In the genomic region with DNA sequence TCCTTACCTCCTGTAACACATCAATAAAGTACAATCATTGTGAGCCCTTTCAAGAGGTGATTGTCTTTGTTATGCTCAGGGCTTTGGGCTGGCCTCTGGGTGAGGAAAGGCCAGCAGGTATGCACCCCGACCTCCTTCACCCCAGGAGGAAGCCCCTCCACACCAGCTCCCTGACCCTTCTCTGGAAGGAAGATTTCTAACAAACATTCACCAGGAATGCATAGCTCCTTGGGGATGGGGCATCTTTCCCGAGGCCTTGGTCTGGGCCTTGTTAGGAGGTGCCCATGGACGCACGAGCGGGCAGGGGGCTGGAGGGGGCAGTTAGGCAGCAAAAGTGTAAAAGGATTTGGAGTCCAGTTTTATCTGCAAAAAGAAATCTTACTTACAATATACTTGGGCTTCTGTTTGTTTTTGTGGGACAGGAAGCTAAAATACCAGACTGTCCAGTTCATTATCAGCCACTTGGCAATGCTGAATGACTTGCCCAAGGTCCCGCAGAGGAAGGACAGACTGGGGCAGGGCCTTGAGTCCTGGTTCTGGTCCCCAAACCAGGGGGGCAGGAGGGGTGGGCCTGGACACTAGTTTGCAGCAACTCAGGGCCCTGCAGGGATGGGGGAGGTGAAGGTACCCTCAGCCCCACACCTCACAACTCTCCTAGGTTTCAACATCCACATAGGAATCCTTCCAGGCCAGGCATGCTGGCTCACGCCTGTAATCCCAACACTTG, we compare ENCODE assay signal across 9 cellular contexts. TPM values are rescaled to one million over a fixed set of nuclear protein-coding genes. Genes with fewer than 3 reads are reported as not detected.
A peak's percentile ranks its signal among the peaks of the same experiment; 100 is the strongest.
DNase-seq lines count a peak whose midpoint lies in the region; ATAC-seq and TF ChIP-seq lines count a peak whose summit lies in the region.
"Had no signal": no experiment of that assay in that cellular context is flagged by ENCODE, and none has a peak within 500 bp of the region (broad histone marks: within the 10 kb centered on the region; RNA-seq: fewer than 3 reads in every experiment).

No MANE protein-coding gene starts in this region.

- in situ Hi-C loops in gastrocnemius medialis (cut with MboI; ENCODE audit: low sequenced_read_pairs in 4 of 4) = no loop called here
- in situ Hi-C loops in GM13977 (cut with MboI; ENCODE audit: low pct_unique_long_range_greater_than_20kb, low sequenced_read_pairs, unreplicated experiment) = no loop called here

- CTCF ChIA-PET in HEK293T (lab: Yijun Ruan, JAX) = interaction anchor here (0.7 to 0.8 kb wide), 2 partner anchors 17 to 30 kb away, joined by 3 read pairs; no protein-coding TSS in a partner anchor

- H3K27ac Mint-ChIP-seq in GM23338 = peak overlapping the region; percentile 4; the same call in 1 of the 2 replicates

- WGBS in esophagus muscularis mucosa = 72% methylated on average over 7 of the region's 7 CpGs

- no peak for TF ChIP-seq POLR2A in esophagus muscularis mucosa (IDR thresholded peaks at IDR 0.05; ENCODE audit: low read depth)
- TF ChIP-seq POLR2A in gastrocnemius medialis (IDR thresholded peaks at IDR 0.05) = no peak

- no peak overlapping the region for H3K4me2 ChIP-seq in GM23338

- H3K9me3 Mint-ChIP-seq in GM23338 = no peaks in the 10 kb centered on the region

- POLR2A ChIA-PET in HEK293T (lab: Yijun Ruan, JAX) = interaction anchor here (2.4 kb wide), 1 partner anchor 10 kb away, joined by 11 read pairs; the partner anchor contains the start of gene ZC3H12A

- no peaks in the 10 kb centered on the region for H3K79me2 ChIP-seq in GM23338 (replicated peaks; ENCODE audit: insufficient read depth)

- ATAC-seq in GM23338 (no peak), gastrocnemius medialis (no peak)

- H3F3A ChIP-seq in GM23338 (replicated peaks; ENCODE audit: low read depth) = 0 out of 2 replicates have a peak, but pooled peaks cover 9% of the 10 kb centered on the region

- peaks cover 30% of the 10 kb centered on the region for H3K36me3 Mint-ChIP-seq in GM23338 (ENCODE audit: low read depth)

- H3K4me1 Mint-ChIP-seq in GM23338 = peaks cover 15% of the 10 kb centered on the region

- H3K27me3 Mint-ChIP-seq in GM23338 (ENCODE audit: insufficient read depth, low read depth, poor library complexity) = peaks cover 11% of the 10 kb centered on the region

- no peaks in the 10 kb centered on the region for H3K9me3 ChIP-seq in esophagus muscularis mucosa
- H3K9me3 ChIP-seq in gastrocnemius medialis = no peaks in the 10 kb centered on the region

- H3K27ac ChIP-seq in GM23338 (ENCODE audit: low read depth) = 0 out of 2 replicates have a peak overlapping the region, but pooled peaks have one; percentile 19
- H3K27ac ChIP-seq in VCaP = peak overlapping the region; percentile 99
- peak overlapping the region; percentile 72 to 83 (median 76) for H3K27ac ChIP-seq in esophagus muscularis mucosa (replicated peaks in 1 of 4)
- peak overlapping the region; percentile 66 to 89 (median 76) for H3K27ac ChIP-seq in gastrocnemius medialis

- no peaks in the 10 kb centered on the region for H3K9me2 ChIP-seq in GM23338 (ENCODE audit: insufficient read depth)

- DNase-seq in GM23338 (ENCODE audit: low spot score) (no peak), esophagus muscularis mucosa (ENCODE audit: extremely low spot score) (no peak), gastrocnemius medialis (peak in 1 of 2 donors; percentile 47), DMS114 treated with DMSO at 0.1 percent for 48 hours (lab: John Stamatoyannopoulos, UW; ENCODE audit: unreplicated experiment) (no peak), globus pallidus (ENCODE audit: low spot score) (no peak), HEK293T (ENCODE audit: extremely low spot score) (no peak), GM13977 (ENCODE audit: low spot score) (no peak)
- DNase-seq: NCI-H1930 had no signal

- H2AFZ ChIP-seq in GM23338 = no peak overlapping the region

- TF ChIP-seq EP300 in esophagus muscularis mucosa (IDR thresholded peaks at IDR 0.05) = no peak

- H3K4me3 ChIP-seq in GM23338 (no peak overlapping the region), esophagus muscularis mucosa (no peak overlapping the region), gastrocnemius medialis (no peak overlapping the region)

- H3K36me3 ChIP-seq in GM23338 (ENCODE audit: insufficient read depth) = no peaks in the 10 kb centered on the region
- H3K36me3 ChIP-seq in esophagus muscularis mucosa = peaks cover 43 to 72% (median 60%) of the 10 kb centered on the region in 4 donors
- H3K36me3 ChIP-seq in gastrocnemius medialis = peaks cover 3 to 45% of the 10 kb centered on the region in 2 donors

- intact Hi-C loops in esophagus muscularis mucosa (cut with DNase I) = no loop called here
- intact Hi-C loops in gastrocnemius medialis (cut with DNase I; ENCODE audit: low total_unique reads) = no loop called here

- H4K20me1 ChIP-seq in GM23338 (replicated peaks; ENCODE audit: insufficient read depth) = no peaks in the 10 kb centered on the region; the same call in 1 of the 2 replicates

- H3K4me1 ChIP-seq in GM23338 (ENCODE audit: insufficient read depth) (peaks cover 7% of the 10 kb centered on the region; the same call in 1 of the 2 replicates), esophagus muscularis mucosa (peaks cover 38 to 65% (median 56%) of the 10 kb centered on the region in 4 donors), gastrocnemius medialis (peaks cover 35% of the 10 kb centered on the region in 2 donors)

- no peak overlapping the region for H3K4me3 Mint-ChIP-seq in GM23338

- H3K27me3 ChIP-seq in GM23338 (ENCODE audit: insufficient read depth) = no peaks in the 10 kb centered on the region
- H3K27me3 ChIP-seq in esophagus muscularis mucosa = no peaks in the 10 kb centered on the region
- no peaks in the 10 kb centered on the region for H3K27me3 ChIP-seq in gastrocnemius medialis

- TF ChIP-seq CTCF in GM23338 (conservative IDR thresholded peaks at IDR 0.05; ENCODE audit: low read depth in 2 of 2) = no peak
- no peak for TF ChIP-seq CTCF in VCaP (conservative IDR thresholded peaks at IDR 0.05)
- TF ChIP-seq CTCF in esophagus muscularis mucosa (IDR thresholded peaks at IDR 0.05) = no peak
- TF ChIP-seq CTCF in gastrocnemius medialis (IDR thresholded peaks at IDR 0.05 in 4 of 5, conservative IDR thresholded peaks at IDR 0.05 in 1 of 5) = no peak
- TF ChIP-seq CTCF in GM13977 (IDR thresholded peaks at IDR 0.05; ENCODE audit: extremely low read depth, insufficient read depth, missing control alignments) = no peak

TF ChIP-seq in GM23338, 12 proteins besides CTCF, POLR2A, EP300 and RAD21 (continues in another document):
- no peak for TF ChIP-seq ZNF331 (CRISPR knock-in tag; IDR thresholded peaks at IDR 0.05; ENCODE audit: low read depth)
- TF ChIP-seq ZNF114 (CRISPR knock-in tag; IDR thresholded peaks at IDR 0.05) = no peak

TF ChIP-seq in HEK293T, 16 proteins besides CTCF, POLR2A, EP300 and RAD21:
- TF ChIP-seq FOXM1 (IDR thresholded peaks at IDR 0.05; ENCODE audit: borderline replicate concordance) = no peak
- TF ChIP-seq CTBP1 (IDR thresholded peaks at IDR 0.05; ENCODE audit: borderline replicate concordance) = no peak
- no peak for TF ChIP-seq ZNF384 (IDR thresholded peaks at IDR 0.05)
- TF ChIP-seq FOXK2 (IDR thresholded peaks at IDR 0.05) = no peak
- TF ChIP-seq PKNOX1 (IDR thresholded peaks at IDR 0.05) = no peak
- TF ChIP-seq LEF1 (IDR thresholded peaks at IDR 0.05; ENCODE audit: borderline replicate concordance) = no peak
- TF ChIP-seq ARNT (IDR thresholded peaks at IDR 0.05) = no peak
- TF ChIP-seq L3MBTL2 (conservative IDR thresholded peaks at IDR 0.05) = no peak
- TF ChIP-seq HDGF (IDR thresholded peaks at IDR 0.05; ENCODE audit: borderline replicate concordance) = no peak
- no peak for TF ChIP-seq BHLHE40 (IDR thresholded peaks at IDR 0.05; ENCODE audit: borderline replicate concordance)
- TF ChIP-seq ELF4 (IDR thresholded peaks at IDR 0.05) = no peak
- no peak for TF ChIP-seq SP1 (IDR thresholded peaks at IDR 0.05)
- TF ChIP-seq FOXA1 (IDR thresholded peaks at IDR 0.05) = no peak
- no peak for TF ChIP-seq NFRKB (IDR thresholded peaks at IDR 0.05)
- TF ChIP-seq SUZ12 (IDR thresholded peaks at IDR 0.05) = no peak
- TF ChIP-seq TARDBP (IDR thresholded peaks at IDR 0.05) = no peak

RNA-seq across cellular contexts. Expression of gene ZC3H12A, which starts 10.1 kb away (rescaled TPM):
- 7.0 and 9.3 TPM in 2 replicates for total RNA-seq in GM23338 (2014; rRNA removed; shearing (Covaris generic))
- 7.3 and 9.0 TPM in 2 replicates for polyA plus RNA-seq in GM23338 (2016; fragmentation: Nextera tagmentation; extraction: Ambion mirVana)
- total RNA-seq in esophagus muscularis mucosa (10 to 100 TPM in 3 of 4 donors, 1 to 10 TPM in 1; 9.6 to 23.5 (median 11.7) TPM), gastrocnemius medialis (10 to 100 TPM in 1 of 4 donors, 1 to 10 TPM in 3; 5.3 to 27.1 (median 8.6) TPM)

RNA-seq across cellular contexts. Expression of gene MEAF6, which starts 30.1 kb away (rescaled TPM):
- 58.9 and 64.5 TPM in 2 replicates for total RNA-seq in GM23338 (2014; rRNA removed; shearing (Covaris generic))
- polyA plus RNA-seq in GM23338 (2016; fragmentation: Nextera tagmentation; extraction: Ambion mirVana) = 53.5 and 60.1 TPM in 2 replicates
- total RNA-seq in esophagus muscularis mucosa (100 to 1,000 TPM in 1 of 4 donors, 10 to 100 TPM in 3; 55.2 to 100 (median 78.3) TPM), gastrocnemius medialis (10 to 100 TPM; 72.1 to 81.0 (median 74.5) TPM)

Comparison
In these comparisons a context has a peak if more than half of its experiments do, and no peak if none do; other contexts are left out.
1. H3K27ac ChIP-seq: peak in every context shown above with its lines; median percentile 99 in VCaP; 76 in esophagus muscularis mucosa; 76 in gastrocnemius medialis; 19 in GM23338.